11 cellular contexts compared by ENCODE assay signal in the genomic region with DNA sequence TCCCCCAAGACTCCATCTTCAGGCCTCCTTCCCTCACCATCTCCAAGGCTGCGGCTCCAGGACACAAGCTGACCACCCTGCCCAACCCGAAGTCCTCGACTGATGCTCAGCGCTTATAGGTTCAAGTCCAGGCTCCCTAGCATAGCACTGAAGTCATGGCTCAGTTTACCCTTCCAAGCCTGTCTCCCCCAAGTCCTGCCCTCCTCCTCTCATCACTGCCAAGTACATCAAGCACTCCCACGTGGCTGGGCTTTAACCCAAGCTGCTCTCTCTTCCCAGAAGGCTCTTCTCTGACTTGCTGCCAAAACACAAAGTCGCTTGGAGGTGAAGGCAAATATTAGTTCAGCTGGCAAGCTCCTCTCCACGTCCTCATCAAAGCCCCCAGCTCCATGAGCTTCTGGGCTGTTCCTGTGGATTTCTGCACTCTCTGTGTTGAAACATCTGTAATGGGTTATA. TPM values are rescaled to one million over a fixed set of nuclear protein-coding genes. Genes with fewer than 3 reads are reported as not detected.
A peak's percentile ranks its signal among the peaks of the same experiment; 100 is the strongest.
DNase-seq lines count a peak whose midpoint lies in the region; ATAC-seq and TF ChIP-seq lines count a peak whose summit lies in the region.
"Had no signal": no experiment of that assay in that cellular context is flagged by ENCODE, and none has a peak within 500 bp of the region (broad histone marks: within the 10 kb centered on the region; RNA-seq: fewer than 3 reads in every experiment).

No MANE protein-coding gene starts in this region.

- 48 to 50% methylated on average over 7 of the region's 7 CpGs for WGBS in heart right ventricle, 2 donors

- intact Hi-C loops in heart right ventricle (cut with DNase I): loop anchor here in 1 of 10 donors (10.0 kb wide), 1 partner anchor 47 kb away; no protein-coding TSS in a partner anchor

- TF ChIP-seq CTCF in LNCaP clone FGC (IDR thresholded peaks at IDR 0.05; ENCODE audit: control insufficient read depth, extremely low read depth, insufficient read depth): no peak
- no peak for TF ChIP-seq CTCF in heart right ventricle (IDR thresholded peaks at IDR 0.05)

- H3K27me3 ChIP-seq in heart right ventricle: peaks cover 0 to 34% (median 13%) of the 10 kb centered on the region in 7 donors

- H3K9me3 ChIP-seq in heart right ventricle: no peaks in the 10 kb centered on the region
- H3K9me3 ChIP-seq: neutrophil had no signal

- H3K36me3 ChIP-seq in heart right ventricle: no peaks in the 10 kb centered on the region
- H3K36me3 ChIP-seq: neutrophil had no signal

- ATAC-seq in heart right ventricle: peak; percentile 50 to 89 (median 83)
- ATAC-seq in GM21515 (IDR thresholded peaks at IDR 0.05; ENCODE audit: unreplicated experiment): no peak
- ATAC-seq: activated CD8-positive, alpha-beta T cell treated with anti-CD3 and anti-CD28 coated beads for 36 hours had no signal

- H3K4me1 ChIP-seq in heart right ventricle: peaks cover 10 to 60% (median 45%) of the 10 kb centered on the region in 9 donors

- no peak overlapping the region for H3K4me3 ChIP-seq in LNCaP clone FGC (ENCODE audit: low read depth, low read length)
- H3K4me3 ChIP-seq in heart right ventricle: no peak overlapping the region

- H3K27ac ChIP-seq in heart right ventricle: peak overlapping the region; percentile 32 to 90 (median 76)
- H3K27ac ChIP-seq: neutrophil had no signal

- DNase-seq in LNCaP clone FGC (ENCODE audit: low read depth) (peak; percentile 72), SHP77 (lab: John Stamatoyannopoulos, UW) (peak; percentile 98 to 99), heart right ventricle (peak; percentile 64 to 85), smooth muscle cell of the brain vasculature (ENCODE audit: low read depth, low spot score) (peak; percentile 96), SKM-1 treated with dmso at 0.1 percent for 144 hours (lab: John Stamatoyannopoulos, UW; ENCODE audit: unreplicated experiment) (no peak), NCI-H524 treated with DMSO at 0.1 percent for 48 hours (lab: John Stamatoyannopoulos, UW) (no peak)
- DNase-seq in stimulated activated CD4-positive, alpha-beta T cell treated with anti-CD3 and anti-CD28 coated beads, Interleukin-15, amount 100 ng/mL, for 24 hours: no peak
- DNase-seq: activated CD8-positive, alpha-beta T cell treated with anti-CD3 and anti-CD28 coated beads for 36 hours; NCI-H526 had no signal

RNA-seq across cellular contexts. Expression of gene MARCHF6, which starts 22.1 kb away (rescaled TPM):
- total RNA-seq in heart right ventricle: 100 to 1,000 TPM; 169 to 210 (median 185) TPM
- 100 to 1,000 TPM in 1 of 2 donors, 10 to 100 TPM in 1; 30.4 to 137 TPM for polyA plus RNA-seq in heart right ventricle

RNA-seq across cellular contexts. Expression of gene CMBL, which starts 23.7 kb away (rescaled TPM):
- 10 to 100 TPM; 32.2 to 53.4 (median 45.3) TPM for total RNA-seq in heart right ventricle
- 10 to 100 TPM; 12.0 to 24.3 TPM for polyA plus RNA-seq in heart right ventricle

Comparison
In these comparisons a context has a peak if more than half of its experiments do, and no peak if none do; other contexts are left out.
1. DNase-seq: peak in LNCaP clone FGC (single experiment), SHP77 (2 of 2), heart right ventricle (2 of 2) and smooth muscle cell of the brain vasculature (single experiment); none in SKM-1 treated with dmso at 0.1 percent for 144 hours (single experiment), stimulated activated CD4-positive, alpha-beta T cell treated with anti-CD3 and anti-CD28 coated beads, Interleukin-15, amount 100 ng/mL, for 24 hours (single experiment) and NCI-H524 treated with DMSO at 0.1 percent for 48 hours (single experiment).